Comparison of ENCODE assay signal across 23 cellular contexts in genomic region chr20:6892729-6893128, GRCh38.
"Had no signal": no experiment of that assay in that cellular context is flagged by ENCODE, and none has a peak within 500 bp of the region (broad histone marks: within the 10 kb centered on the region; RNA-seq: fewer than 3 reads in every experiment).

No MANE protein-coding gene starts in this region.

- H3K4me3 ChIP-seq: coronary artery, dorsolateral prefrontal cortex, esophagus muscularis mucosa, gastroesophageal sphincter, heart left ventricle, hepatocyte, left lung, lower lobe of right lung, mucosa of descending colon had no signal

- H2AFZ ChIP-seq: hepatocyte had no signal

- DNase-seq: dermis blood vessel endothelial cell; dorsolateral prefrontal cortex; effector CD4-positive, alpha-beta T cell; effector memory CD4-positive, alpha-beta T cell; foreskin keratinocyte; heart left ventricle; hypothalamus; immature natural killer cell; islet precursor cell; kidney; left cardiac atrium; left lung; left ventricle myocardium superior; lower lobe of right lung; mesenchymal stem cell; mucosa of descending colon had no signal

- FAIRE-seq: colon, endothelial cell of umbilical vein, frontal cortex, kidney had no signal

- H3K9me3 ChIP-seq: esophagus muscularis mucosa, gastroesophageal sphincter, heart left ventricle, left lung, lower lobe of right lung, mucosa of descending colon had no signal

- H3K27ac ChIP-seq: coronary artery, dorsolateral prefrontal cortex, esophagus muscularis mucosa, foreskin keratinocyte, gastroesophageal sphincter, heart left ventricle, hepatocyte, left lung, lower lobe of right lung had no signal

- H3K4me2 ChIP-seq: hepatocyte had no signal

- H3K4me1 ChIP-seq: esophagus muscularis mucosa, foreskin keratinocyte, gastroesophageal sphincter, heart left ventricle, lower lobe of right lung had no signal

- ATAC-seq: foreskin keratinocyte, gastroesophageal sphincter, heart left ventricle, left cardiac atrium, left lung, left ventricle myocardium superior, lower lobe of right lung, mucosa of descending colon had no signal

- H3K36me3 ChIP-seq: esophagus muscularis mucosa, gastroesophageal sphincter, heart left ventricle, left lung, lower lobe of right lung had no signal

- H3K27me3 ChIP-seq: foreskin keratinocyte, gastroesophageal sphincter, heart left ventricle, hepatocyte, left lung had no signal

- H3K79me2 ChIP-seq: hepatocyte had no signal
